In the genomic region with DNA sequence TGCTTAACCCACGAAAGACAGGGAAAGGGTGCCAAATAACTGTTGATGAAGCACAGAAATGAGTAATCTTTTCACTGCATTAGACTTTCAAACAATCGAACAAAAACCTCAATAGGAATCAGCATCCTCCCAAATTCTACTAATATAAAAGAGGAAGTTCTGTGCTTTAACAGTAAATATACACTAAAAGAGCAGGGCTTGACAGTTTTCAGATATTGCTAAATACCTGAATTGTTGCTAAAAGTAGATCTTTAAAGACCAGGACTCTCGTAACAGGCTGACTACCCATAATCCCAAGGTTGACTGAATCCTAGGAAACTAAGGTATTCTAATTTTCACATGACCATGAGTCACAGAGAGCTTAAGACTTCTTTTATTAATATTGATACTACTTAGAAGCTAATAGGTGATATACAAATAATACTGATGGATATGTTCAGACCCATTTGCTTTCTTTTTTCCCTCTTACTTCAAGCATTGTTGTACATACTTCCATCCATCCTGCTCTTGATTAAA, we compare ENCODE assay signal across 14 cellular contexts. TPM values are rescaled to one million over a fixed set of nuclear protein-coding genes. Genes with fewer than 3 reads are reported as not detected.
A peak's percentile ranks its signal among the peaks of the same experiment; 100 is the strongest.
DNase-seq lines count a peak whose midpoint lies in the region; ATAC-seq and TF ChIP-seq lines count a peak whose summit lies in the region.
"Had no signal": no experiment of that assay in that cellular context is flagged by ENCODE, and none has a peak within 500 bp of the region (broad histone marks: within the 10 kb centered on the region; RNA-seq: fewer than 3 reads in every experiment).

No MANE protein-coding gene starts in this region.

- H3K9me2 ChIP-seq in Karpas-422 (replicated peaks; ENCODE audit: insufficient read depth, low read length): no peaks in the 10 kb centered on the region

- H3K9ac ChIP-seq in OCI-LY3 (ENCODE audit: low read length) (no peak overlapping the region), Karpas-422 (ENCODE audit: low read length) (no peak overlapping the region)

- H3K4me3 ChIP-seq in OCI-LY3 (ENCODE audit: low read length): no peak overlapping the region
- no peak overlapping the region for H3K4me3 ChIP-seq in retinal pigment epithelial cell (ENCODE audit: low read length)
- no peak overlapping the region for H3K4me3 ChIP-seq in Karpas-422 (ENCODE audit: low read length)
- H3K4me3 ChIP-seq: pancreas, thyroid gland had no signal

- H3K9me3 Mint-ChIP-seq in activated T-cell treated with anti-CD3 and anti-CD28 coated beads, Interleukin-2, amount 50 U/mL, for 72 hours: no peaks in the 10 kb centered on the region
- H3K9me3 Mint-ChIP-seq in central memory CD8-positive, alpha-beta T cell: no peaks in the 10 kb centered on the region

- H3K27ac ChIP-seq in OCI-LY3 (ENCODE audit: low read length) (no peak overlapping the region), Karpas-422 (ENCODE audit: low read length) (no peak overlapping the region)
- H3K27ac ChIP-seq: pancreas had no signal

- H3K9me3 ChIP-seq in OCI-LY3 (ENCODE audit: insufficient read depth, low read length) (no peaks in the 10 kb centered on the region), Karpas-422 (ENCODE audit: low read length) (no peaks in the 10 kb centered on the region)
- H3K9me3 ChIP-seq: pancreas, thyroid gland had no signal

- H3K27me3 ChIP-seq in OCI-LY3 (ENCODE audit: low read depth, low read length) (no peaks in the 10 kb centered on the region), Karpas-422 (ENCODE audit: low read length) (no peaks in the 10 kb centered on the region)
- H3K27me3 ChIP-seq: pancreas, thyroid gland had no signal

- no peak for DNase-seq in activated T-cell treated with anti-CD3 and anti-CD28 coated beads, Interleukin-2, amount 50 U/mL, for 72 hours
- no peak for DNase-seq in activated T-cell treated with anti-CD3 and anti-CD28 coated beads, Interleukin-2, amount 50 U/mL, for 1 hour
- no peak for DNase-seq in central memory CD8-positive, alpha-beta T cell (ENCODE audit: low spot score in 2 of 2)
- DNase-seq in retinal pigment epithelial cell (ENCODE audit: low read depth): peak; percentile 75
- DNase-seq in Karpas-422: no peak
- DNase-seq: activated CD4-positive, CD25-positive, alpha-beta regulatory T cell treated with anti-CD3 and anti-CD28 coated beads, Interleukin-2, amount 50 U/mL, for 72 hours; DMS153; glutamatergic neuron; NCI-H1417 treated with DMSO at 0.1 percent for 48 hours; pancreas; thyroid gland had no signal

- no peaks in the 10 kb centered on the region for H3K27me3 Mint-ChIP-seq in activated T-cell treated with anti-CD3 and anti-CD28 coated beads, Interleukin-2, amount 50 U/mL, for 72 hours (ENCODE audit: low read depth)
- H3K27me3 Mint-ChIP-seq in central memory CD8-positive, alpha-beta T cell: no peaks in the 10 kb centered on the region

- peaks cover 66% of the 10 kb centered on the region for H3K4me1 Mint-ChIP-seq in activated T-cell treated with anti-CD3 and anti-CD28 coated beads, Interleukin-2, amount 50 U/mL, for 72 hours (ENCODE audit: low read depth)
- peaks cover 42% of the 10 kb centered on the region for H3K4me1 Mint-ChIP-seq in central memory CD8-positive, alpha-beta T cell

- peaks cover 23 to 64% of the 10 kb centered on the region in 2 donors for H3K36me3 Mint-ChIP-seq in activated T-cell treated with anti-CD3 and anti-CD28 coated beads, Interleukin-2, amount 50 U/mL, for 72 hours (ENCODE audit: insufficient read depth in 2 of 2)
- H3K36me3 Mint-ChIP-seq in central memory CD8-positive, alpha-beta T cell (ENCODE audit: insufficient read depth): peaks cover 83% of the 10 kb centered on the region

- H3K4me1 ChIP-seq in OCI-LY3 (ENCODE audit: low read length) (peaks cover 34% of the 10 kb centered on the region), Karpas-422 (ENCODE audit: low read length) (no peaks in the 10 kb centered on the region)

- peaks cover 24% of the 10 kb centered on the region for H3K79me2 ChIP-seq in OCI-LY3 (ENCODE audit: low read length)
- peaks cover 89% of the 10 kb centered on the region for H3K79me2 ChIP-seq in Karpas-422 (ENCODE audit: low read length)

- H2AFZ ChIP-seq in OCI-LY3 (ENCODE audit: low read depth, low read length): no peak overlapping the region
- no peak overlapping the region for H2AFZ ChIP-seq in Karpas-422 (ENCODE audit: low read length)

- H4K20me1 ChIP-seq in OCI-LY3 (ENCODE audit: insufficient read depth, low read length): peaks cover 28% of the 10 kb centered on the region
- no peaks in the 10 kb centered on the region; the same call in 1 of the 2 replicates for H4K20me1 ChIP-seq in Karpas-422 (ENCODE audit: insufficient read depth, low read depth, low read length)

- H3K36me3 ChIP-seq in OCI-LY3 (replicated peaks; ENCODE audit: low read depth, low read length) (peaks cover 61% of the 10 kb centered on the region), Karpas-422 (ENCODE audit: insufficient read depth, low read length) (peaks cover 85% of the 10 kb centered on the region)

- H3K27ac Mint-ChIP-seq in activated T-cell treated with anti-CD3 and anti-CD28 coated beads, Interleukin-2, amount 50 U/mL, for 72 hours: peak overlapping the region; percentile 99
- H3K27ac Mint-ChIP-seq in central memory CD8-positive, alpha-beta T cell (ENCODE audit: low read depth): peak overlapping the region; percentile 46

- H3K4me2 ChIP-seq in OCI-LY3 (ENCODE audit: low read length) (peak overlapping the region; percentile 22), Karpas-422 (ENCODE audit: low read depth, low read length, poor library complexity, severe bottlenecking) (no peak overlapping the region)

- TF ChIP-seq CTCF in OCI-LY3 (IDR thresholded peaks at IDR 0.05; ENCODE audit: low read depth, low read length): no peak
- TF ChIP-seq CTCF in retinal pigment epithelial cell (conservative IDR thresholded peaks at IDR 0.05; ENCODE audit: low read depth, low read length): no peak

- peak overlapping the region; percentile 11 to 75 for H3K4me3 Mint-ChIP-seq in activated T-cell treated with anti-CD3 and anti-CD28 coated beads, Interleukin-2, amount 50 U/mL, for 72 hours
- H3K4me3 Mint-ChIP-seq in central memory CD8-positive, alpha-beta T cell: no peak overlapping the region

- ATAC-seq in activated T-cell treated with anti-CD3 and anti-CD28 coated beads, Interleukin-2, amount 50 U/mL, for 72 hours (replicated peaks in 1 of 2): no peak
- no peak for ATAC-seq in central memory CD8-positive, alpha-beta T cell (replicated peaks; ENCODE audit: extremely low read depth, poor library complexity, severe bottlenecking)
- no peak for ATAC-seq in HG03196 (IDR thresholded peaks at IDR 0.05; ENCODE audit: unreplicated experiment)
- no peak for ATAC-seq in GM21423 (IDR thresholded peaks at IDR 0.05; ENCODE audit: unreplicated experiment)
- ATAC-seq: pancreas had no signal

RNA-seq across cellular contexts. Expression of a gene that starts 10.1 kb away (rescaled TPM):
- total RNA-seq in activated T-cell treated with anti-CD3 and anti-CD28 coated beads, Interleukin-2, amount 50 U/mL, for 72 hours: 100 to 1,000 TPM; 164 to 215 TPM
- total RNA-seq in Karpas-422 (2014; rRNA removed; shearing (Covaris generic); ENCODE audit: low replicate concordance): 83.0 and 175 TPM in 2 replicates
